ENCODE assay signal across 8 cellular contexts in the genomic region with DNA sequence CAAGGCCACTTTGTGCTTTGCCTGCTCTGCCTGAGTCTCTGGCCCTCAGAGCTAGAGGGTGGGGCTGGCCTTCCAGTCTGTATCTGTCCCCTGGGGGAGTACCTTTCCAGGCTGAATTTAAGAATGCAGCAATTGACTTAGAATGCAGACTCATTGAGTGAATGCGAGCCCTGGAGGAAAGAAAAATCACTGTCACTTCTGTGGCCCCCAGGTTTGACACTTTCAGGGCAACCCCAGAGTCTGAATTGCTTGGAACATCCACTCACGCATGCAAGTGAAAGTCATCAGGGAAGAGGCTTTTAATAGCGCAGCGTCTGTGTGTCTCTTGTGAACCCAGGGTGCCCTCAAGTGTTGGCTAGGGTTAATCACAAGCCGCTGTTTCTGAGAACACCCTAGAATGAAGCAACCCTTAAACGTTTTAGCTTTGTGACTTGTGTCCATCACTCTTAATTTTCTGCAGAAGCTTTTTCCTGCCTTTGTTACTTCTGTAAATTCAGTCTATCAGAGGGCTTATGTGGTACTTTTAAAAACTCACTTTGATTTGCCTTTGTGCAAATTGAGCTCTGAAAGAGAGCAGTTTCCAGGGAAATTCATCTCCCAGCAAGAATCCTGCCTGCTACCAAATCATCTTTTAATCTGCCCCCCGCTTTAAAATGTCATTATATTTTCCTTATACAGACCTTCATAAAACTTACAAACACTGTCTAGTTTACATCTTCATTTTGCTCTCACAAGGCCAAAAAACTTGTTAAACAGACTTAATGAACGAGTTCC.
DNase-seq lines count a peak whose midpoint lies in the region; ATAC-seq, FAIRE-seq and TF ChIP-seq lines count a peak whose summit lies in the region.

No MANE protein-coding gene starts in this region.

- no peaks in the 10 kb centered on the region for H3K36me3 Mint-ChIP-seq in GM23338 (ENCODE audit: low read depth)
- no peaks in the 10 kb centered on the region for H3K36me3 Mint-ChIP-seq in T-helper 2 cell treated with Interferon-gamma antibody and Interleukin-4, amounts not matched to agents 5 μg/mL and 100 μg/mL, for 36 hours (ENCODE audit: low read depth)

- H3K4me3 Mint-ChIP-seq in GM23338 = no peak overlapping the region
- H3K4me3 Mint-ChIP-seq in T-helper 2 cell treated with Interferon-gamma antibody and Interleukin-4, amounts not matched to agents 5 μg/mL and 100 μg/mL, for 36 hours = no peak overlapping the region

- H3F3A ChIP-seq in GM23338 (replicated peaks; ENCODE audit: low read depth) = no peaks in the 10 kb centered on the region

- in situ Hi-C loops in K562 (cut with MboI) = no loop called here

- H3K4me3 ChIP-seq in GM23338 (no peak overlapping the region), K562 (no peak overlapping the region)

- CTCF ChIA-PET in K562 (lab: Yijun Ruan, JAX; ENCODE audit: low intra/inter-chr PET ratio) = interaction anchor here (0.8 to 1.9 kb wide), 6 partner anchors 81 to 1584 kb away, joined by 3 to 10 read pairs (median 4); no protein-coding TSS in a partner anchor

- no peaks in the 10 kb centered on the region; the same call in 2 of the 3 replicates for H3K9me3 Mint-ChIP-seq in GM23338
- H3K9me3 Mint-ChIP-seq in T-helper 2 cell treated with Interferon-gamma antibody and Interleukin-4, amounts not matched to agents 5 μg/mL and 100 μg/mL, for 36 hours = no peaks in the 10 kb centered on the region

- H3K27me3 Mint-ChIP-seq in GM23338 (ENCODE audit: insufficient read depth, low read depth, poor library complexity) = no peaks in the 10 kb centered on the region
- H3K27me3 Mint-ChIP-seq in T-helper 2 cell treated with Interferon-gamma antibody and Interleukin-4, amounts not matched to agents 5 μg/mL and 100 μg/mL, for 36 hours (ENCODE audit: low read depth) = peaks cover 37% of the 10 kb centered on the region

- intact Hi-C loops in K562 (cut with micrococcal nuclease) = loop anchor here (2.0 to 10.0 kb wide), 5 partner anchors 110 to 1582 kb away; no protein-coding TSS in a partner anchor

- ATAC-seq in GM23338 = peak; percentile 99
- peak; percentile 99 for ATAC-seq in K562

- H3K27ac Mint-ChIP-seq in GM23338 = no peak overlapping the region
- H3K27ac Mint-ChIP-seq in T-helper 2 cell treated with Interferon-gamma antibody and Interleukin-4, amounts not matched to agents 5 μg/mL and 100 μg/mL, for 36 hours = no peak overlapping the region

- no TSS peak for BruUV-seq in K562 (replicated peaks; lab: Mats Ljungman, UMichigan)

- H3K27ac ChIP-seq in GM23338 (ENCODE audit: low read depth) (no peak overlapping the region), K562 (ENCODE audit: extremely low read depth, low read depth, low read length) (no peak overlapping the region)

- TF ChIP-seq POLR2A in K562 (conservative IDR thresholded peaks at IDR 0.05) = no peak

- H3K4me2 ChIP-seq in GM23338 (no peak overlapping the region), K562 (ENCODE audit: insufficient read depth, low read length) (no peak overlapping the region)

- DNase-seq in EL (peak; percentile 55), GM23338 (ENCODE audit: low spot score) (peak; percentile 89), NCI-H128 (lab: John Stamatoyannopoulos, UW; ENCODE audit: unreplicated experiment) (peak; percentile 40), K562 (ENCODE audit: extremely low read depth in 1 of 4, low spot score in 3 of 4) (peak; percentile 31 to 79 (median 50)), iPS DF 4.7 (ENCODE audit: extremely low read depth, low spot score) (peak; percentile 49), cortex of kidney (lab: John Stamatoyannopoulos, UW) (no peak)
- DNase-seq in T-helper 2 cell treated with Interferon-gamma antibody and Interleukin-4, amounts not matched to agents 5 μg/mL and 100 μg/mL, for 36 hours (ENCODE audit: low spot score) = peak; percentile 49
- peak; percentile 47 to 56 (median 52) for DNase-seq in stimulated activated CD4-positive, alpha-beta T cell treated with anti-CD3 and anti-CD28 coated beads, Interleukin-12 subunit alpha, Interleukin-12 subunit beta, amount 100 ng/mL, for 48 hours (ENCODE audit: low read depth in 2 of 3, low spot score in 1 of 3)

- peaks cover 8% of the 10 kb centered on the region; the same call in 1 of the 3 replicates for H3K4me1 Mint-ChIP-seq in GM23338
- H3K4me1 Mint-ChIP-seq in T-helper 2 cell treated with Interferon-gamma antibody and Interleukin-4, amounts not matched to agents 5 μg/mL and 100 μg/mL, for 36 hours (ENCODE audit: low read depth) = peaks cover 11% of the 10 kb centered on the region

- no peak for TF ChIP-seq EP300 in K562 (IDR thresholded peaks at IDR 0.05; ENCODE audit: low read length)

- H3K4me1 ChIP-seq in GM23338 (ENCODE audit: insufficient read depth) (peaks cover 5% of the 10 kb centered on the region; the same call in 1 of the 2 replicates), K562 (replicated peaks in 1 of 2; ENCODE audit: control insufficient read depth in 2 of 2, insufficient read depth in 2 of 2, low read length in 2 of 2) (no peaks in the 10 kb centered on the region)

- H4K20me1 ChIP-seq in GM23338 (replicated peaks; ENCODE audit: insufficient read depth) (no peaks in the 10 kb centered on the region), K562 (replicated peaks; ENCODE audit: control insufficient read depth, insufficient read depth, low read length) (no peaks in the 10 kb centered on the region)

- no peaks in the 10 kb centered on the region for H3K79me2 ChIP-seq in GM23338 (replicated peaks; ENCODE audit: insufficient read depth)
- no peaks in the 10 kb centered on the region for H3K79me2 ChIP-seq in K562 (ENCODE audit: control insufficient read depth, insufficient read depth, low read length)

- under 1% methylated on average over 8 of the region's 8 CpGs for WGBS in K562 (ENCODE audit: insufficient coverage, low coverage, missing lambda C conversion rate)

- H3K9me1 ChIP-seq in K562 (ENCODE audit: control insufficient read depth, insufficient read depth, low read length) = no peaks in the 10 kb centered on the region

- TF ChIP-seq RAD21 in K562 (CRISPR knock-in tag; conservative IDR thresholded peaks at IDR 0.05 in 1 of 2, IDR thresholded peaks at IDR 0.05 in 1 of 2) = peak; percentile 95 to 96

- H3K9ac ChIP-seq in K562 (ENCODE audit: insufficient read depth in 1 of 2, low read depth in 2 of 2, low read length in 2 of 2) = no peak overlapping the region

- POLR2A ChIA-PET in K562 (lab: Yijun Ruan, JAX) = interaction anchor here (0.6 kb wide), 1 partner anchor 164 kb away, joined by 3 read pairs; no protein-coding TSS in a partner anchor

- TF ChIP-seq CTCF in GM23338 (conservative IDR thresholded peaks at IDR 0.05; ENCODE audit: low read depth in 2 of 2) (peak; percentile 79 to 93), K562 (IDR thresholded peaks at IDR 0.05 in 2 of 3, conservative IDR thresholded peaks at IDR 0.05 in 1 of 3; ENCODE audit: insufficient read depth in 2 of 3, low read depth in 1 of 3, low read length in 3 of 3) (peak; percentile 81 to 94 (median 83))

- peak; percentile 92 for FAIRE-seq in K562 (lab: Jason Lieb, UNC)

- no peaks in the 10 kb centered on the region for H3K9me2 ChIP-seq in GM23338 (ENCODE audit: insufficient read depth)

- no peaks in the 10 kb centered on the region for H3K27me3 ChIP-seq in GM23338 (ENCODE audit: insufficient read depth)
- peaks cover 0 to 16% of the 10 kb centered on the region in 2 experiments; a peak in 2 of 5 replicates for H3K27me3 ChIP-seq in K562 (ENCODE audit: control insufficient read depth in 2 of 2, insufficient read depth in 2 of 2, low read length in 2 of 2)

- H3K9me3 ChIP-seq in K562 (replicated peaks; ENCODE audit: control insufficient read depth, insufficient read depth, low read depth, low read length) = no peaks in the 10 kb centered on the region

- H3K36me3 ChIP-seq in GM23338 (ENCODE audit: insufficient read depth) = no peaks in the 10 kb centered on the region
- H3K36me3 ChIP-seq in K562 (ENCODE audit: control insufficient read depth, insufficient read depth, low read length) = no peaks in the 10 kb centered on the region

- peak overlapping the region; percentile 68; the same call in 1 of the 2 replicates for H2AFZ ChIP-seq in GM23338
- no peak overlapping the region for H2AFZ ChIP-seq in K562 (ENCODE audit: low read depth, low read length)

TF ChIP-seq in GM23338, 12 proteins besides CTCF, POLR2A, EP300 and RAD21 (continues in another document):
- no peak for TF ChIP-seq ZNF114 (CRISPR knock-in tag; IDR thresholded peaks at IDR 0.05)
- TF ChIP-seq JUNB (IDR thresholded peaks at IDR 0.05; ENCODE audit: unreplicated experiment) = no peak
- TF ChIP-seq ETS1 (IDR thresholded peaks at IDR 0.05) = no peak

TF ChIP-seq in K562, 482 proteins besides CTCF, POLR2A, EP300 and RAD21 (continues in another document):
- TF ChIP-seq CTBP1 (IDR thresholded peaks at IDR 0.05; ENCODE audit: borderline replicate concordance) = peak; percentile 30; the same call in 1 of the 2 replicates
- peak; percentile 11 for TF ChIP-seq ZFP36 (IDR thresholded peaks at IDR 0.05; ENCODE audit: low read depth, low read length, partially characterized antibody)
- peak; percentile 34; the same call in 1 of the 2 replicates for TF ChIP-seq CEBPG (CRISPR knock-in tag; IDR thresholded peaks at IDR 0.05)
- TF ChIP-seq CEBPG (tag; conservative IDR thresholded peaks at IDR 0.05 in 1 of 2, IDR thresholded peaks at IDR 0.05 in 1 of 2) = peak; percentile 53 to 88; a peak in 3 of 4 replicates
- TF ChIP-seq NEUROD1 (IDR thresholded peaks at IDR 0.05; ENCODE audit: borderline replicate concordance, low read depth, low read length, partially characterized antibody) = no peak
- no peak for TF ChIP-seq HEY1 (CRISPR knock-in tag; IDR thresholded peaks at IDR 0.05; ENCODE audit: borderline replicate concordance)
- TF ChIP-seq, protein P1, sequence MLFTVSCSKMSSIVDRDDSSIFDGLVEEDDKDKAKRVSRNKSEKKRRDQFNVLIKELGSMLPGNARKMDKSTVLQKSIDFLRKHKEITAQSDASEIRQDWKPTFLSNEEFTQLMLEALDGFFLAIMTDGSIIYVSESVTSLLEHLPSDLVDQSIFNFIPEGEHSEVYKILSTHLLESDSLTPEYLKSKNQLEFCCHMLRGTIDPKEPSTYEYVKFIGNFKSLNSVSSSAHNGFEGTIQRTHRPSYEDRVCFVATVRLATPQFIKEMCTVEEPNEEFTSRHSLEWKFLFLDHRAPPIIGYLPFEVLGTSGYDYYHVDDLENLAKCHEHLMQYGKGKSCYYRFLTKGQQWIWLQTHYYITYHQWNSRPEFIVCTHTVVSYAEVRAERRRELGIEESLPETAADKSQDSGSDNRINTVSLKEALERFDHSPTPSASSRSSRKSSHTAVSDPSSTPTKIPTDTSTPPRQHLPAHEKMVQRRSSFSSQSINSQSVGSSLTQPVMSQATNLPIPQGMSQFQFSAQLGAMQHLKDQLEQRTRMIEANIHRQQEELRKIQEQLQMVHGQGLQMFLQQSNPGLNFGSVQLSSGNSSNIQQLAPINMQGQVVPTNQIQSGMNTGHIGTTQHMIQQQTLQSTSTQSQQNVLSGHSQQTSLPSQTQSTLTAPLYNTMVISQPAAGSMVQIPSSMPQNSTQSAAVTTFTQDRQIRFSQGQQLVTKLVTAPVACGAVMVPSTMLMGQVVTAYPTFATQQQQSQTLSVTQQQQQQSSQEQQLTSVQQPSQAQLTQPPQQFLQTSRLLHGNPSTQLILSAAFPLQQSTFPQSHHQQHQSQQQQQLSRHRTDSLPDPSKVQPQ (CRISPR knock-in tag; IDR thresholded peaks at IDR 0.05; ENCODE audit: borderline replicate concordance) = no peak
- peak; percentile 87 for TF ChIP-seq SMC3 (conservative IDR thresholded peaks at IDR 0.05; ENCODE audit: insufficient read depth, low read depth, low read length)
